Comparison of ENCODE assay signal across 10 cellular contexts in genomic region chr5:140347382-140347781, GRCh38. TPM values are rescaled to one million over a fixed set of nuclear protein-coding genes. Genes with fewer than 3 reads are reported as not detected.
DNase-seq lines count a peak whose midpoint lies in the region; ATAC-seq, FAIRE-seq and TF ChIP-seq lines count a peak whose summit lies in the region.
"Had no signal": no experiment of that assay in that cellular context is flagged by ENCODE, and none has a peak within 500 bp of the region (broad histone marks: within the 10 kb centered on the region; RNA-seq: fewer than 3 reads in every experiment).

No MANE protein-coding gene starts in this region.

- no peak for FAIRE-seq in GM19239 (lab: Jason Lieb, UNC)

- ATAC-seq in GM23338 (no peak), Right ventricle myocardium superior (ENCODE audit: poor library complexity) (peak; percentile 33)

- TF ChIP-seq POLR2A in sigmoid colon (IDR thresholded peaks at IDR 0.05): no peak

- H3K9me3 Mint-ChIP-seq in GM23338: no peaks in the 10 kb centered on the region
- no peaks in the 10 kb centered on the region for H3K9me3 Mint-ChIP-seq in activated CD4-positive, alpha-beta memory T cell treated with anti-CD3 and anti-CD28 coated beads, Interleukin-2, amount 10 ng/mL, durations not matched to agents 7 days and 5 days

- peaks cover 15% of the 10 kb centered on the region for H3K27me3 ChIP-seq in GM23338 (ENCODE audit: insufficient read depth)
- no peaks in the 10 kb centered on the region for H3K27me3 ChIP-seq in sigmoid colon

- H3K27ac Mint-ChIP-seq in GM23338: no peak overlapping the region
- peak overlapping the region; percentile 66 for H3K27ac Mint-ChIP-seq in activated CD4-positive, alpha-beta memory T cell treated with anti-CD3 and anti-CD28 coated beads, Interleukin-2, amount 10 ng/mL, durations not matched to agents 7 days and 5 days

- no peaks in the 10 kb centered on the region for H3K36me3 ChIP-seq in GM23338 (ENCODE audit: insufficient read depth)
- peaks cover 0 to 6% (median 0%) of the 10 kb centered on the region in 4 donors for H3K36me3 ChIP-seq in sigmoid colon
- H3K36me3 ChIP-seq: neutrophil had no signal

- H3K4me3 Mint-ChIP-seq in GM23338: peak overlapping the region; percentile 74
- H3K4me3 Mint-ChIP-seq in activated CD4-positive, alpha-beta memory T cell treated with anti-CD3 and anti-CD28 coated beads, Interleukin-2, amount 10 ng/mL, durations not matched to agents 7 days and 5 days: peak overlapping the region; percentile 96

- no peak for TF ChIP-seq EP300 in sigmoid colon (IDR thresholded peaks at IDR 0.05)

- no peaks in the 10 kb centered on the region for H3K9me3 ChIP-seq in sigmoid colon
- H3K9me3 ChIP-seq: neutrophil had no signal

- peaks cover 3% of the 10 kb centered on the region; the same call in 1 of the 3 replicates for H3K36me3 Mint-ChIP-seq in GM23338 (ENCODE audit: low read depth)
- peaks cover 35% of the 10 kb centered on the region for H3K36me3 Mint-ChIP-seq in activated CD4-positive, alpha-beta memory T cell treated with anti-CD3 and anti-CD28 coated beads, Interleukin-2, amount 10 ng/mL, durations not matched to agents 7 days and 5 days (ENCODE audit: low read depth)

- CTCF ChIA-PET in activated CD4-positive, alpha-beta memory T cell treated with anti-CD3 and anti-CD28 coated beads, Interleukin-2, amount 10 ng/mL, durations not matched to agents 7 days and 5 days (lab: Charles Lee): interaction anchor here (1.1 to 21.6 kb wide), 14 partner anchors 8 to 98 kb away, joined by 3 to 951 read pairs (median 8); partner anchors contain the start of genes ANKHD1 and PFDN1

- H3K4me1 Mint-ChIP-seq in GM23338: peaks cover 20% of the 10 kb centered on the region
- H3K4me1 Mint-ChIP-seq in activated CD4-positive, alpha-beta memory T cell treated with anti-CD3 and anti-CD28 coated beads, Interleukin-2, amount 10 ng/mL, durations not matched to agents 7 days and 5 days: peaks cover 61% of the 10 kb centered on the region

- DNase-seq in GM23338 (ENCODE audit: low spot score) (no peak), Right ventricle myocardium superior (no peak), sigmoid colon (no peak), GM19239 (ENCODE audit: insufficient read length, low spot score) (no peak), NCI-H187 treated with DMSO at 0.1 percent for 48 hours (lab: John Stamatoyannopoulos, UW) (no peak), superior temporal gyrus (ENCODE audit: extremely low spot score) (no peak), hypothalamus (lab: John Stamatoyannopoulos, UW) (no peak)
- DNase-seq in activated CD4-positive, alpha-beta memory T cell treated with anti-CD3 and anti-CD28 coated beads, Interleukin-2, amount 10 ng/mL, durations not matched to agents 7 days and 5 days: no peak
- DNase-seq: NCI-H446 had no signal

- peak overlapping the region; percentile 97; the same call in 1 of the 2 replicates for H3K4me2 ChIP-seq in GM23338

- H3K4me3 ChIP-seq in GM23338: peak overlapping the region; percentile 76; the same call in 1 of the 2 replicates
- no peak overlapping the region for H3K4me3 ChIP-seq in sigmoid colon

- no peaks in the 10 kb centered on the region for H3K9me2 ChIP-seq in GM23338 (ENCODE audit: insufficient read depth)

- H3F3A ChIP-seq in GM23338 (replicated peaks; ENCODE audit: low read depth): peaks cover 7% of the 10 kb centered on the region; the same call in 1 of the 2 replicates

- intact Hi-C loops in Right ventricle myocardium superior (cut with DNase I) (loop anchor here (5.0 kb wide), 1 partner anchor 170 kb away; the partner anchor contains the start of gene CYSTM1), sigmoid colon (cut with DNase I) (loop anchor here (5.0 to 10.0 kb wide), 2 partner anchors 170 to 273 kb away; partner anchors contain the start of gene CYSTM1)

- H3K27ac ChIP-seq in GM23338 (ENCODE audit: low read depth) (no peak overlapping the region), sigmoid colon (peak overlapping the region; percentile 79 to 93 (median 86))

- H2AFZ ChIP-seq in GM23338: peak overlapping the region; percentile 93; the same call in 1 of the 2 replicates

- no peak for TF ChIP-seq CTCF in GM23338 (conservative IDR thresholded peaks at IDR 0.05; ENCODE audit: low read depth in 2 of 2)
- TF ChIP-seq CTCF in sigmoid colon (IDR thresholded peaks at IDR 0.05): no peak

- WGBS in sigmoid colon, 2 donors: 17 to 56% methylated on average over 2 of the region's 2 CpGs

- H3K79me2 ChIP-seq in GM23338 (replicated peaks; ENCODE audit: insufficient read depth): no peaks in the 10 kb centered on the region

- peaks cover 14% of the 10 kb centered on the region for H3K27me3 Mint-ChIP-seq in GM23338 (ENCODE audit: insufficient read depth, low read depth, poor library complexity)
- H3K27me3 Mint-ChIP-seq in activated CD4-positive, alpha-beta memory T cell treated with anti-CD3 and anti-CD28 coated beads, Interleukin-2, amount 10 ng/mL, durations not matched to agents 7 days and 5 days: peaks cover 4% of the 10 kb centered on the region

- H3K4me1 ChIP-seq in GM23338 (ENCODE audit: insufficient read depth) (peaks cover 14% of the 10 kb centered on the region), sigmoid colon (peaks cover 0 to 40% (median 29%) of the 10 kb centered on the region in 4 donors)

- POLR2A ChIA-PET in activated CD4-positive, alpha-beta memory T cell treated with anti-CD3 and anti-CD28 coated beads, Interleukin-2, amount 10 ng/mL, durations not matched to agents 7 days and 5 days (lab: Charles Lee): interaction anchor here (0.7 to 4.5 kb wide), 10 partner anchors 45 to 105 kb away, joined by 3 to 40 read pairs (median 4); partner anchors contain the start of gene PFDN1

- no peaks in the 10 kb centered on the region; the same call in 1 of the 2 replicates for H4K20me1 ChIP-seq in GM23338 (replicated peaks; ENCODE audit: insufficient read depth)

TF ChIP-seq in GM23338, 12 proteins besides CTCF, POLR2A, EP300 and RAD21:
- TF ChIP-seq, protein P1, sequence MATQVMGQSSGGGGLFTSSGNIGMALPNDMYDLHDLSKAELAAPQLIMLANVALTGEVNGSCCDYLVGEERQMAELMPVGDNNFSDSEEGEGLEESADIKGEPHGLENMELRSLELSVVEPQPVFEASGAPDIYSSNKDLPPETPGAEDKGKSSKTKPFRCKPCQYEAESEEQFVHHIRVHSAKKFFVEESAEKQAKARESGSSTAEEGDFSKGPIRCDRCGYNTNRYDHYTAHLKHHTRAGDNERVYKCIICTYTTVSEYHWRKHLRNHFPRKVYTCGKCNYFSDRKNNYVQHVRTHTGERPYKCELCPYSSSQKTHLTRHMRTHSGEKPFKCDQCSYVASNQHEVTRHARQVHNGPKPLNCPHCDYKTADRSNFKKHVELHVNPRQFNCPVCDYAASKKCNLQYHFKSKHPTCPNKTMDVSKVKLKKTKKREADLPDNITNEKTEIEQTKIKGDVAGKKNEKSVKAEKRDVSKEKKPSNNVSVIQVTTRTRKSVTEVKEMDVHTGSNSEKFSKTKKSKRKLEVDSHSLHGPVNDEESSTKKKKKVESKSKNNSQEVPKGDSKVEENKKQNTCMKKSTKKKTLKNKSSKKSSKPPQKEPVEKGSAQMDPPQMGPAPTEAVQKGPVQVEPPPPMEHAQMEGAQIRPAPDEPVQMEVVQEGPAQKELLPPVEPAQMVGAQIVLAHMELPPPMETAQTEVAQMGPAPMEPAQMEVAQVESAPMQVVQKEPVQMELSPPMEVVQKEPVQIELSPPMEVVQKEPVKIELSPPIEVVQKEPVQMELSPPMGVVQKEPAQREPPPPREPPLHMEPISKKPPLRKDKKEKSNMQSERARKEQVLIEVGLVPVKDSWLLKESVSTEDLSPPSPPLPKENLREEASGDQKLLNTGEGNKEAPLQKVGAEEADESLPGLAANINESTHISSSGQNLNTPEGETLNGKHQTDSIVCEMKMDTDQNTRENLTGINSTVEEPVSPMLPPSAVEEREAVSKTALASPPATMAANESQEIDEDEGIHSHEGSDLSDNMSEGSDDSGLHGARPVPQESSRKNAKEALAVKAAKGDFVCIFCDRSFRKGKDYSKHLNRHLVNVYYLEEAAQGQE (IDR thresholded peaks at IDR 0.05; ENCODE audit: unreplicated experiment): no peak

RNA-seq across cellular contexts. Expression of gene HBEGF, which starts 1.0 kb away (rescaled TPM):
- total RNA-seq in GM23338 (2014; rRNA removed; shearing (Covaris generic)): 2.0 and 2.9 TPM in 2 replicates
- polyA plus RNA-seq in GM23338 (2016; fragmentation: Nextera tagmentation; extraction: Ambion mirVana): 2.2 and 2.3 TPM in 2 replicates
- 10 to 100 TPM; 67.9 to 69.1 TPM for total RNA-seq in activated CD4-positive, alpha-beta memory T cell treated with anti-CD3 and anti-CD28 coated beads, Interleukin-2, amount 10 ng/mL, durations not matched to agents 7 days and 5 days
- total RNA-seq in Right ventricle myocardium superior: 21.7 TPM
- 10 to 100 TPM in 2 of 4 donors, 1 to 10 TPM in 2; 4.7 to 17.6 (median 10.4) TPM for total RNA-seq in sigmoid colon
- 10 to 100 TPM in 2 of 3 donors, 1 to 10 TPM in 1; 5.4 to 15.0 (median 11.6) TPM for polyA plus RNA-seq in sigmoid colon

RNA-seq across cellular contexts. Expression of gene SLC4A9, which starts 12.6 kb away (rescaled TPM):
- 0.08 TPM in 1 of 2 replicates, not detected in the other for total RNA-seq in GM23338 (2014; rRNA removed; shearing (Covaris generic))
- polyA plus RNA-seq in GM23338 (2016; fragmentation: Nextera tagmentation; extraction: Ambion mirVana) (0.08 TPM in 1 of 2 replicates, not detected in the other), sigmoid colon (under 1 TPM in 1 of 3 donors, not detected in 2; 0.25 TPM)
- under 1 TPM; 0.43 to 0.78 TPM for total RNA-seq in activated CD4-positive, alpha-beta memory T cell treated with anti-CD3 and anti-CD28 coated beads, Interleukin-2, amount 10 ng/mL, durations not matched to agents 7 days and 5 days
- total RNA-seq in Right ventricle myocardium superior (not detected), sigmoid colon (not detected)

RNA-seq across cellular contexts. Expression of gene PFDN1, which starts 44.5 kb away (rescaled TPM):
- total RNA-seq in GM23338 (2014; rRNA removed; shearing (Covaris generic)): 85.4 and 119 TPM in 2 replicates
- polyA plus RNA-seq in GM23338 (2016; fragmentation: Nextera tagmentation; extraction: Ambion mirVana) (256 and 279 TPM in 2 replicates), sigmoid colon (10 to 100 TPM; 61.8 to 85.9 (median 78.4) TPM)
- 10 to 100 TPM; 52.3 to 55.8 TPM for total RNA-seq in activated CD4-positive, alpha-beta memory T cell treated with anti-CD3 and anti-CD28 coated beads, Interleukin-2, amount 10 ng/mL, durations not matched to agents 7 days and 5 days
- total RNA-seq in Right ventricle myocardium superior (68.7 TPM), sigmoid colon (100 to 1,000 TPM in 3 of 4 donors, 10 to 100 TPM in 1; 88.2 to 159 (median 123) TPM)

RNA-seq across cellular contexts. Expression of gene ANKHD1, which starts 54.3 kb away (rescaled TPM):
- 119 and 123 TPM in 2 replicates for total RNA-seq in GM23338 (2014; rRNA removed; shearing (Covaris generic))
- 58.6 and 73.0 TPM in 2 replicates for polyA plus RNA-seq in GM23338 (2016; fragmentation: Nextera tagmentation; extraction: Ambion mirVana)
- 100 to 1,000 TPM; 109 to 122 TPM for total RNA-seq in activated CD4-positive, alpha-beta memory T cell treated with anti-CD3 and anti-CD28 coated beads, Interleukin-2, amount 10 ng/mL, durations not matched to agents 7 days and 5 days
- 55.8 TPM for total RNA-seq in Right ventricle myocardium superior
- total RNA-seq in sigmoid colon: 100 to 1,000 TPM in 3 of 4 donors, 10 to 100 TPM in 1; 93.5 to 109 (median 106) TPM
- 10 to 100 TPM; 25.8 to 65.3 (median 26.6) TPM for polyA plus RNA-seq in sigmoid colon
